Comparison of ENCODE assay signal across 1 cellular context in genomic region chr6:137490961-137491360, GRCh38.
TF ChIP-seq lines count a peak whose summit lies in the region.

No MANE protein-coding gene starts in this region.

TF ChIP-seq in GM23338, 12 proteins besides CTCF, POLR2A, EP300 and RAD21:
- TF ChIP-seq ZNF462 (CRISPR knock-in tag; IDR thresholded peaks at IDR 0.05) (no peak), EZH2phosphoT487 (IDR thresholded peaks at IDR 0.05; ENCODE audit: unreplicated experiment) (no peak), NANOG (IDR thresholded peaks at IDR 0.05; ENCODE audit: borderline replicate concordance) (no peak; the same call in 1 of the 2 replicates), STAT1 (IDR thresholded peaks at IDR 0.05; ENCODE audit: unreplicated experiment) (no peak), ZNF331 (CRISPR knock-in tag; IDR thresholded peaks at IDR 0.05; ENCODE audit: low read depth) (no peak)
TF ChIP-seq in GM23338: peak in this region for 0.
